Comparison of ENCODE assay signal across 1 cellular context in the genomic region with DNA sequence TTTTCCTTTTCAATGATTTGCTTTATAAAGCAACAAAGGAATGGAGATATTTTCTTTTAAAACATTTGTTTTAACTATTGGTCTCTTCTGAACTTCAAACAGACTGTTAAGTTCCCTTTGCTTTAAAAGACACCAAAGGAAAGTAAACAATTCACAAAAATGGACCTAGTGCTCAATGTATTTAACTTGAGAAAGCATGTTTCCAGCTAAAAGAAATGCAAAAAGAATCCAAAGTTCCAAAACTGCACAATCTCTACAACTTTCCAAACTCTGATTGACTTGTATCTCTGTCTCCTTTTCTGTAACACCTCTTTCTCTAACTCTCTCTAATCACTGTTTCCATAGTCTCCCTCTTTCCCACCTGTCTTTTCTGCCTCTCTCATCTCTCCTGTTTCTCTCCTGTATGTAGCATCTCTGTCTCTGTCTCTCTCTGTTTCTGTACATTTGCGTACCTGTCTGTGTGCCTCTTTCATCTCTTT.
A peak's percentile ranks its signal among the peaks of the same experiment; 100 is the strongest.
TF ChIP-seq lines count a peak whose summit lies in the region.

No MANE protein-coding gene starts in this region.

TF ChIP-seq in HepG2, 621 proteins besides CTCF, POLR2A, EP300 and RAD21 (continued from another document and continues in another):
- TF ChIP-seq, protein P1, sequence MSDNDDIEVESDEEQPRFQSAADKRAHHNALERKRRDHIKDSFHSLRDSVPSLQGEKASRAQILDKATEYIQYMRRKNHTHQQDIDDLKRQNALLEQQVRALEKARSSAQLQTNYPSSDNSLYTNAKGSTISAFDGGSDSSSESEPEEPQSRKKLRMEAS (IDR thresholded peaks at IDR 0.05): peak; percentile 49; the same call in 1 of the 2 replicates
- TF ChIP-seq ZNF232 (CRISPR knock-in tag; IDR thresholded peaks at IDR 0.05; ENCODE audit: borderline replicate concordance) (no peak), ZNF263 (CRISPR knock-in tag; IDR thresholded peaks at IDR 0.05) (no peak), GATAD1 (CRISPR knock-in tag; IDR thresholded peaks at IDR 0.05) (0 out of 2 replicates have a peak, but pooled peaks have one; percentile 16), CBX1 (IDR thresholded peaks at IDR 0.05; ENCODE audit: low read depth) (no peak), ZEB1 (IDR thresholded peaks at IDR 0.05; ENCODE audit: insufficient replicate concordance, low read depth) (no peak), ZNF644 (CRISPR knock-in tag; IDR thresholded peaks at IDR 0.05; ENCODE audit: low read depth) (0 out of 2 replicates have a peak, but pooled peaks have one; percentile 19), ZNF468 (CRISPR knock-in tag; IDR thresholded peaks at IDR 0.05) (no peak), ZFP82 (CRISPR knock-in tag; IDR thresholded peaks at IDR 0.05; ENCODE audit: borderline replicate concordance) (no peak), ZBTB20 (CRISPR knock-in tag; IDR thresholded peaks at IDR 0.05; ENCODE audit: borderline replicate concordance, low read depth) (no peak), ZNF792 (CRISPR knock-in tag; IDR thresholded peaks at IDR 0.05) (no peak), CHD4 (IDR thresholded peaks at IDR 0.05; ENCODE audit: borderline replicate concordance, low read length) (no peak; the same call in 1 of the 2 replicates), FLYWCH1 (CRISPR knock-in tag; IDR thresholded peaks at IDR 0.05) (no peak), SUZ12 (IDR thresholded peaks at IDR 0.05; ENCODE audit: low read depth, low read length) (no peak), ZNF768 (CRISPR knock-in tag; IDR thresholded peaks at IDR 0.05) (no peak), SIN3B (IDR thresholded peaks at IDR 0.05; ENCODE audit: low read length) (no peak), NCOA1 (CRISPR knock-in tag; IDR thresholded peaks at IDR 0.05) (no peak), ZNF282 (IDR thresholded peaks at IDR 0.05; ENCODE audit: partially characterized antibody) (no peak), ATF1 (CRISPR knock-in tag; IDR thresholded peaks at IDR 0.05) (peak; percentile 34; the same call in 1 of the 2 replicates), KAT7 (CRISPR knock-in tag; IDR thresholded peaks at IDR 0.05; ENCODE audit: borderline replicate concordance) (peak; percentile 61; the same call in 1 of the 2 replicates), MYNN (CRISPR knock-in tag; IDR thresholded peaks at IDR 0.05; ENCODE audit: low read depth) (no peak), ZNF883 (CRISPR knock-in tag; IDR thresholded peaks at IDR 0.05; ENCODE audit: not compliant biosample characterization) (no peak), GATAD2A (CRISPR knock-in tag; IDR thresholded peaks at IDR 0.05) (peak; percentile 80), U2AF2 (IDR thresholded peaks at IDR 0.05; ENCODE audit: low read depth, low read length) (no peak), ONECUT2 (CRISPR knock-in tag; IDR thresholded peaks at IDR 0.05) (no peak), ZNF350 (CRISPR knock-in tag; IDR thresholded peaks at IDR 0.05; ENCODE audit: borderline replicate concordance, low read depth) (no peak), ZNF34 (CRISPR knock-in tag; IDR thresholded peaks at IDR 0.05; ENCODE audit: borderline replicate concordance) (no peak), ZNF264 (CRISPR knock-in tag; IDR thresholded peaks at IDR 0.05) (0 out of 2 replicates have a peak, but pooled peaks have one; percentile 22), GABPB1 (CRISPR knock-in tag; IDR thresholded peaks at IDR 0.05) (no peak), NFIC (IDR thresholded peaks at IDR 0.05; ENCODE audit: low read length) (peak; percentile 92), ZKSCAN8 (CRISPR knock-in tag; IDR thresholded peaks at IDR 0.05; ENCODE audit: borderline replicate concordance) (peak; percentile 32; the same call in 1 of the 2 replicates), ZNF841 (CRISPR knock-in tag; IDR thresholded peaks at IDR 0.05; ENCODE audit: borderline replicate concordance) (no peak)
- TF ChIP-seq, protein P2, sequence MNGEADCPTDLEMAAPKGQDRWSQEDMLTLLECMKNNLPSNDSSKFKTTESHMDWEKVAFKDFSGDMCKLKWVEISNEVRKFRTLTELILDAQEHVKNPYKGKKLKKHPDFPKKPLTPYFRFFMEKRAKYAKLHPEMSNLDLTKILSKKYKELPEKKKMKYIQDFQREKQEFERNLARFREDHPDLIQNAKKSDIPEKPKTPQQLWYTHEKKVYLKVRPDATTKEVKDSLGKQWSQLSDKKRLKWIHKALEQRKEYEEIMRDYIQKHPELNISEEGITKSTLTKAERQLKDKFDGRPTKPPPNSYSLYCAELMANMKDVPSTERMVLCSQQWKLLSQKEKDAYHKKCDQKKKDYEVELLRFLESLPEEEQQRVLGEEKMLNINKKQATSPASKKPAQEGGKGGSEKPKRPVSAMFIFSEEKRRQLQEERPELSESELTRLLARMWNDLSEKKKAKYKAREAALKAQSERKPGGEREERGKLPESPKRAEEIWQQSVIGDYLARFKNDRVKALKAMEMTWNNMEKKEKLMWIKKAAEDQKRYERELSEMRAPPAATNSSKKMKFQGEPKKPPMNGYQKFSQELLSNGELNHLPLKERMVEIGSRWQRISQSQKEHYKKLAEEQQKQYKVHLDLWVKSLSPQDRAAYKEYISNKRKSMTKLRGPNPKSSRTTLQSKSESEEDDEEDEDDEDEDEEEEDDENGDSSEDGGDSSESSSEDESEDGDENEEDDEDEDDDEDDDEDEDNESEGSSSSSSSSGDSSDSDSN (CRISPR knock-in tag; IDR thresholded peaks at IDR 0.05): no peak
- TF ChIP-seq, protein P3, sequence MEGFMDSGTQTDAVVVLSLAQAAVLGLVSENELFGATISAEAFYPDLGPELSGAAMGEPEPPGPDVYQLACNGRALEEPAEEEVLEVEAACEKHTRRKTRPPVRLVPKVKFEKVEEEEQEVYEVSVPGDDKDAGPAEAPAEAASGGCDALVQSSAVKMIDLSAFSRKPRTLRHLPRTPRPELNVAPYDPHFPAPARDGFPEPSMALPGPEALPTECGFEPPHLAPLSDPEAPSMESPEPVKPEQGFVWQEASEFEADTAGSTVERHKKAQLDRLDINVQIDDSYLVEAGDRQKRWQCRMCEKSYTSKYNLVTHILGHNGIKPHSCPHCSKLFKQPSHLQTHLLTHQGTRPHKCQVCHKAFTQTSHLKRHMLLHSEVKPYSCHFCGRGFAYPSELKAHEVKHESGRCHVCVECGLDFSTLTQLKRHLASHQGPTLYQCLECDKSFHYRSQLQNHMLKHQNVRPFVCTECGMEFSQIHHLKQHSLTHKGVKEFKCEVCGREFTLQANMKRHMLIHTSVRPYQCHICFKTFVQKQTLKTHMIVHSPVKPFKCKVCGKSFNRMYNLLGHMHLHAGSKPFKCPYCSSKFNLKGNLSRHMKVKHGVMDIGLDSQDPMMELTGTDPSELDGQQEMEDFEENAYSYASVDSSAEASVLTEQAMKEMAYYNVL (CRISPR knock-in tag; IDR thresholded peaks at IDR 0.05; ENCODE audit: borderline replicate concordance): peak; percentile 80
- TF ChIP-seq, protein P4, sequence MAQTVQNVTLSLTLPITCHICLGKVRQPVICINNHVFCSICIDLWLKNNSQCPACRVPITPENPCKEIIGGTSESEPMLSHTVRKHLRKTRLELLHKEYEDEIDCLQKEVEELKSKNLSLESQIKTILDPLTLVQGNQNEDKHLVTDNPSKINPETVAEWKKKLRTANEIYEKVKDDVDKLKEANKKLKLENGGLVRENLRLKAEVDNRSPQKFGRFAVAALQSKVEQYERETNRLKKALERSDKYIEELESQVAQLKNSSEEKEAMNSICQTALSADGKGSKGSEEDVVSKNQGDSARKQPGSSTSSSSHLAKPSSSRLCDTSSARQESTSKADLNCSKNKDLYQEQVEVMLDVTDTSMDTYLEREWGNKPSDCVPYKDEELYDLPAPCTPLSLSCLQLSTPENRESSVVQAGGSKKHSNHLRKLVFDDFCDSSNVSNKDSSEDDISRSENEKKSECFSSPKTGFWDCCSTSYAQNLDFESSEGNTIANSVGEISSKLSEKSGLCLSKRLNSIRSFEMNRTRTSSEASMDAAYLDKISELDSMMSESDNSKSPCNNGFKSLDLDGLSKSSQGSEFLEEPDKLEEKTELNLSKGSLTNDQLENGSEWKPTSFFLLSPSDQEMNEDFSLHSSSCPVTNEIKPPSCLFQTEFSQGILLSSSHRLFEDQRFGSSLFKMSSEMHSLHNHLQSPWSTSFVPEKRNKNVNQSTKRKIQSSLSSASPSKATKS (CRISPR knock-in tag; IDR thresholded peaks at IDR 0.05): no peak
- TF ChIP-seq, protein P5, sequence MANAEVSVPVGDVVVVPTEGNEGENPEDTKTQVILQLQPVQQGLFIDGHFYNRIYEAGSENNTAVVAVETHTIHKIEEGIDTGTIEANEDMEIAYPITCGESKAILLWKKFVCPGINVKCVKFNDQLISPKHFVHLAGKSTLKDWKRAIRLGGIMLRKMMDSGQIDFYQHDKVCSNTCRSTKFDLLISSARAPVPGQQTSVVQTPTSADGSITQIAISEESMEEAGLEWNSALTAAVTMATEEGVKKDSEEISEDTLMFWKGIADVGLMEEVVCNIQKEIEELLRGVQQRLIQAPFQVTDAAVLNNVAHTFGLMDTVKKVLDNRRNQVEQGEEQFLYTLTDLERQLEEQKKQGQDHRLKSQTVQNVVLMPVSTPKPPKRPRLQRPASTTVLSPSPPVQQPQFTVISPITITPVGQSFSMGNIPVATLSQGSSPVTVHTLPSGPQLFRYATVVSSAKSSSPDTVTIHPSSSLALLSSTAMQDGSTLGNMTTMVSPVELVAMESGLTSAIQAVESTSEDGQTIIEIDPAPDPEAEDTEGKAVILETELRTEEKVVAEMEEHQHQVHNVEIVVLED (CRISPR knock-in tag; IDR thresholded peaks at IDR 0.05; ENCODE audit: borderline replicate concordance): no peak
- TF ChIP-seq, protein P6, sequence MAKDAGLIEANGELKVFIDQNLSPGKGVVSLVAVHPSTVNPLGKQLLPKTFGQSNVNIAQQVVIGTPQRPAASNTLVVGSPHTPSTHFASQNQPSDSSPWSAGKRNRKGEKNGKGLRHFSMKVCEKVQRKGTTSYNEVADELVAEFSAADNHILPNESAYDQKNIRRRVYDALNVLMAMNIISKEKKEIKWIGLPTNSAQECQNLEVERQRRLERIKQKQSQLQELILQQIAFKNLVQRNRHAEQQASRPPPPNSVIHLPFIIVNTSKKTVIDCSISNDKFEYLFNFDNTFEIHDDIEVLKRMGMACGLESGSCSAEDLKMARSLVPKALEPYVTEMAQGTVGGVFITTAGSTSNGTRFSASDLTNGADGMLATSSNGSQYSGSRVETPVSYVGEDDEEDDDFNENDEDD (CRISPR knock-in tag; IDR thresholded peaks at IDR 0.05; ENCODE audit: borderline replicate concordance): no peak
- TF ChIP-seq, protein P7, sequence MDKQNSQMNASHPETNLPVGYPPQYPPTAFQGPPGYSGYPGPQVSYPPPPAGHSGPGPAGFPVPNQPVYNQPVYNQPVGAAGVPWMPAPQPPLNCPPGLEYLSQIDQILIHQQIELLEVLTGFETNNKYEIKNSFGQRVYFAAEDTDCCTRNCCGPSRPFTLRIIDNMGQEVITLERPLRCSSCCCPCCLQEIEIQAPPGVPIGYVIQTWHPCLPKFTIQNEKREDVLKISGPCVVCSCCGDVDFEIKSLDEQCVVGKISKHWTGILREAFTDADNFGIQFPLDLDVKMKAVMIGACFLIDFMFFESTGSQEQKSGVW (CRISPR knock-in tag; IDR thresholded peaks at IDR 0.05; ENCODE audit: borderline replicate concordance): no peak
- TF ChIP-seq, protein P8, sequence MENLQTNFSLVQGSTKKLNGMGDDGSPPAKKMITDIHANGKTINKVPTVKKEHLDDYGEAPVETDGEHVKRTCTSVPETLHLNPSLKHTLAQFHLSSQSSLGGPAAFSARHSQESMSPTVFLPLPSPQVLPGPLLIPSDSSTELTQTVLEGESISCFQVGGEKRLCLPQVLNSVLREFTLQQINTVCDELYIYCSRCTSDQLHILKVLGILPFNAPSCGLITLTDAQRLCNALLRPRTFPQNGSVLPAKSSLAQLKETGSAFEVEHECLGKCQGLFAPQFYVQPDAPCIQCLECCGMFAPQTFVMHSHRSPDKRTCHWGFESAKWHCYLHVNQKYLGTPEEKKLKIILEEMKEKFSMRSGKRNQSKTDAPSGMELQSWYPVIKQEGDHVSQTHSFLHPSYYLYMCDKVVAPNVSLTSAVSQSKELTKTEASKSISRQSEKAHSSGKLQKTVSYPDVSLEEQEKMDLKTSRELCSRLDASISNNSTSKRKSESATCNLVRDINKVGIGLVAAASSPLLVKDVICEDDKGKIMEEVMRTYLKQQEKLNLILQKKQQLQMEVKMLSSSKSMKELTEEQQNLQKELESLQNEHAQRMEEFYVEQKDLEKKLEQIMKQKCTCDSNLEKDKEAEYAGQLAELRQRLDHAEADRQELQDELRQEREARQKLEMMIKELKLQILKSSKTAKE (CRISPR knock-in tag; IDR thresholded peaks at IDR 0.05; ENCODE audit: borderline replicate concordance): no peak
- TF ChIP-seq, protein P9, sequence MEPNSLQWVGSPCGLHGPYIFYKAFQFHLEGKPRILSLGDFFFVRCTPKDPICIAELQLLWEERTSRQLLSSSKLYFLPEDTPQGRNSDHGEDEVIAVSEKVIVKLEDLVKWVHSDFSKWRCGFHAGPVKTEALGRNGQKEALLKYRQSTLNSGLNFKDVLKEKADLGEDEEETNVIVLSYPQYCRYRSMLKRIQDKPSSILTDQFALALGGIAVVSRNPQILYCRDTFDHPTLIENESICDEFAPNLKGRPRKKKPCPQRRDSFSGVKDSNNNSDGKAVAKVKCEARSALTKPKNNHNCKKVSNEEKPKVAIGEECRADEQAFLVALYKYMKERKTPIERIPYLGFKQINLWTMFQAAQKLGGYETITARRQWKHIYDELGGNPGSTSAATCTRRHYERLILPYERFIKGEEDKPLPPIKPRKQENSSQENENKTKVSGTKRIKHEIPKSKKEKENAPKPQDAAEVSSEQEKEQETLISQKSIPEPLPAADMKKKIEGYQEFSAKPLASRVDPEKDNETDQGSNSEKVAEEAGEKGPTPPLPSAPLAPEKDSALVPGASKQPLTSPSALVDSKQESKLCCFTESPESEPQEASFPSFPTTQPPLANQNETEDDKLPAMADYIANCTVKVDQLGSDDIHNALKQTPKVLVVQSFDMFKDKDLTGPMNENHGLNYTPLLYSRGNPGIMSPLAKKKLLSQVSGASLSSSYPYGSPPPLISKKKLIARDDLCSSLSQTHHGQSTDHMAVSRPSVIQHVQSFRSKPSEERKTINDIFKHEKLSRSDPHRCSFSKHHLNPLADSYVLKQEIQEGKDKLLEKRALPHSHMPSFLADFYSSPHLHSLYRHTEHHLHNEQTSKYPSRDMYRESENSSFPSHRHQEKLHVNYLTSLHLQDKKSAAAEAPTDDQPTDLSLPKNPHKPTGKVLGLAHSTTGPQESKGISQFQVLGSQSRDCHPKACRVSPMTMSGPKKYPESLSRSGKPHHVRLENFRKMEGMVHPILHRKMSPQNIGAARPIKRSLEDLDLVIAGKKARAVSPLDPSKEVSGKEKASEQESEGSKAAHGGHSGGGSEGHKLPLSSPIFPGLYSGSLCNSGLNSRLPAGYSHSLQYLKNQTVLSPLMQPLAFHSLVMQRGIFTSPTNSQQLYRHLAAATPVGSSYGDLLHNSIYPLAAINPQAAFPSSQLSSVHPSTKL (CRISPR knock-in tag; IDR thresholded peaks at IDR 0.05): peak; percentile 85; the same call in 1 of the 2 replicates
- TF ChIP-seq, protein P10, sequence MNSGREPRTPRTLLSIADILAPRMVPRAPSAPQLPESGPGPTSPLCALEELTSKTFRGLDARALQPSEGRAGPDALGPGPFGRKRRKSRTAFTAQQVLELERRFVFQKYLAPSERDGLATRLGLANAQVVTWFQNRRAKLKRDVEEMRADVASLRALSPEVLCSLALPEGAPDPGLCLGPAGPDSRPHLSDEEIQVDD (CRISPR knock-in tag; IDR thresholded peaks at IDR 0.05; ENCODE audit: borderline replicate concordance): no peak
